8 cellular contexts compared by ENCODE assay signal in genomic region chr15:62125763-62126162, GRCh38. TPM values are rescaled to one million over a fixed set of nuclear protein-coding genes. Genes with fewer than 3 reads are reported as not detected.
DNase-seq lines count a peak whose midpoint lies in the region; TF ChIP-seq lines count a peak whose summit lies in the region.

No MANE protein-coding gene starts in this region.

- H3K4me3 ChIP-seq in cardiac muscle cell = no peak overlapping the region

- peak; percentile 71 for TF ChIP-seq CTCF in cardiac muscle cell (IDR thresholded peaks at IDR 0.05; ENCODE audit: low read depth, low read length)

- H3K27ac ChIP-seq in cardiac muscle cell = no peak overlapping the region

- DNase-seq in AG08396 (ENCODE audit: low spot score) (peak; percentile 27), Kasumi-1 (lab: John Stamatoyannopoulos, UW) (peak; percentile 1 to 48), RPMI7951 (ENCODE audit: low read depth) (peak; percentile 58), cardiac muscle cell (ENCODE audit: low read depth in 1 of 2, low spot score in 1 of 2) (peak; percentile 29 to 79), superior temporal gyrus (ENCODE audit: extremely low spot score) (no peak), DMS114 treated with DMSO at 0.1 percent for 48 hours (lab: John Stamatoyannopoulos, UW; ENCODE audit: unreplicated experiment) (no peak), amniotic stem cell (lab: John Stamatoyannopoulos, UW) (no peak)
- no peak for DNase-seq in effector CD8-positive, alpha-beta T cell (lab: John Stamatoyannopoulos, UW)

- H3K4me1 ChIP-seq in cardiac muscle cell (ENCODE audit: low read depth) = no peaks in the 10 kb centered on the region

- no peaks in the 10 kb centered on the region for H3K27me3 ChIP-seq in cardiac muscle cell

- H3K36me3 ChIP-seq in cardiac muscle cell = no peaks in the 10 kb centered on the region

- no peaks in the 10 kb centered on the region for H3K9me3 ChIP-seq in cardiac muscle cell (ENCODE audit: low read depth)

RNA-seq across cellular contexts. Expression of gene C2CD4B, which starts 39.3 kb away (rescaled TPM):
- not detected in 2 replicates for total RNA-seq in RPMI7951 (2014; rRNA removed; shearing (Covaris generic))
- 0.15 TPM in 1 of 2 replicates, not detected in the other for total RNA-seq in cardiac muscle cell
- not detected in 2 replicates for polyA plus RNA-seq in cardiac muscle cell

RNA-seq across cellular contexts. Expression of gene C2CD4A, which starts 59.0 kb away (rescaled TPM):
- total RNA-seq in RPMI7951 (2014; rRNA removed; shearing (Covaris generic)) = not detected in 2 replicates
- not detected in 2 replicates for total RNA-seq in cardiac muscle cell
- polyA plus RNA-seq in cardiac muscle cell = not detected in 2 replicates

Comparison
In these comparisons a context has a peak if more than half of its experiments do, and no peak if none do; other contexts are left out.
1. DNase-seq: peak in AG08396 (single experiment), Kasumi-1 (2 of 2), RPMI7951 (single experiment) and cardiac muscle cell (2 of 2); none in superior temporal gyrus (single experiment), DMS114 treated with DMSO at 0.1 percent for 48 hours (single experiment), effector CD8-positive, alpha-beta T cell (single experiment) and amniotic stem cell (single experiment).